7 cellular contexts compared by ENCODE assay signal in genomic region chr4:109434793-109435080, GRCh38. TPM values are rescaled to one million over a fixed set of nuclear protein-coding genes. Genes with fewer than 3 reads are reported as not detected.
DNase-seq lines count a peak whose midpoint lies in the region; ATAC-seq and TF ChIP-seq lines count a peak whose summit lies in the region.

No MANE protein-coding gene starts in this region.

- H3K9me3 ChIP-seq in subcutaneous abdominal adipose tissue (ENCODE audit: control insufficient read depth in 5 of 5, low read length in 5 of 5), result no peaks in the 10 kb centered on the region

- peaks cover 4 to 46% (median 43%) of the 10 kb centered on the region in 5 donors for H3K4me1 ChIP-seq in subcutaneous abdominal adipose tissue (ENCODE audit: control insufficient read depth in 5 of 5, insufficient read depth in 5 of 5, low read length in 5 of 5)

- no peaks in the 10 kb centered on the region for H3K27me3 Mint-ChIP-seq in activated naive CD8-positive, alpha-beta T cell
- peaks cover 0 to 3% (median 2%) of the 10 kb centered on the region in 3 donors for H3K27me3 Mint-ChIP-seq in immature natural killer cell (ENCODE audit: low read depth in 3 of 3)

- H3K9ac ChIP-seq in subcutaneous abdominal adipose tissue (ENCODE audit: low read length in 5 of 5), result peak overlapping the region; percentile 65 to 96 (median 94)

- H3K4me3 ChIP-seq in HL-60 (replicated peaks; ENCODE audit: insufficient read depth, low read length), result peak overlapping the region; percentile 54
- H3K4me3 ChIP-seq in subcutaneous abdominal adipose tissue (ENCODE audit: low read depth in 1 of 5, low read length in 5 of 5), result peak overlapping the region; percentile 71 to 87 (median 87)

- H3K4me3 Mint-ChIP-seq in activated naive CD8-positive, alpha-beta T cell, result peak overlapping the region; percentile 92
- peak overlapping the region; percentile 81 to 89 (median 87) for H3K4me3 Mint-ChIP-seq in immature natural killer cell

- no peaks in the 10 kb centered on the region for H3K9me3 Mint-ChIP-seq in activated naive CD8-positive, alpha-beta T cell (ENCODE audit: low read depth)
- no peaks in the 10 kb centered on the region for H3K9me3 Mint-ChIP-seq in immature natural killer cell

- peaks cover 2% of the 10 kb centered on the region for H3K36me3 Mint-ChIP-seq in activated naive CD8-positive, alpha-beta T cell
- H3K36me3 Mint-ChIP-seq in immature natural killer cell, result peaks cover 0 to 7% (median 5%) of the 10 kb centered on the region in 3 donors

- H3K36me3 ChIP-seq in subcutaneous abdominal adipose tissue (ENCODE audit: control insufficient read depth in 5 of 5, insufficient read depth in 5 of 5, low read length in 5 of 5), result peaks cover 0 to 5% (median 0%) of the 10 kb centered on the region in 5 donors

- no peak for TF ChIP-seq CTCF in HL-60 (IDR thresholded peaks at IDR 0.05; ENCODE audit: insufficient read depth, low read length)

- H3K4me1 Mint-ChIP-seq in activated naive CD8-positive, alpha-beta T cell (ENCODE audit: low read depth), result peaks cover 52% of the 10 kb centered on the region
- H3K4me1 Mint-ChIP-seq in immature natural killer cell, result peaks cover 60 to 68% of the 10 kb centered on the region in 2 donors

- H3K27me3 ChIP-seq in HL-60 (ENCODE audit: insufficient read depth, poor library complexity, severe bottlenecking) (no peaks in the 10 kb centered on the region), subcutaneous abdominal adipose tissue (ENCODE audit: control insufficient read depth in 5 of 5, insufficient read depth in 4 of 5, low read length in 5 of 5) (no peaks in the 10 kb centered on the region)

- DNase-seq in HL-60 (ENCODE audit: low read depth in 1 of 2, low spot score in 1 of 2) (no peak), immature natural killer cell (no peak), mucosa of gallbladder (ENCODE audit: low spot score) (no peak)

- ATAC-seq in HG02840 (IDR thresholded peaks at IDR 0.05; ENCODE audit: low FRiP score, unreplicated experiment) (no peak), GM18498 (IDR thresholded peaks at IDR 0.05; ENCODE audit: unreplicated experiment) (no peak)

- H3K27ac Mint-ChIP-seq in activated naive CD8-positive, alpha-beta T cell, result peak overlapping the region; percentile 86
- H3K27ac Mint-ChIP-seq in immature natural killer cell, result peak overlapping the region; percentile 80 to 94 (median 92)

- peak overlapping the region; percentile 69; the same call in 1 of the 2 replicates for H3K27ac ChIP-seq in HL-60 (replicated peaks)
- peak overlapping the region; percentile 74 for H3K27ac ChIP-seq in subcutaneous abdominal adipose tissue (ENCODE audit: low read depth, low read length)

RNA-seq across cellular contexts. Expression of gene SEC24B, which starts 1.1 kb away (rescaled TPM):
- polyA plus RNA-seq in immature natural killer cell, result 10 to 100 TPM in 2 of 3 donors, 1 to 10 TPM in 1; 5.3 to 17.8 (median 12.1) TPM
- total RNA-seq in mucosa of gallbladder, result 32.8 TPM
